ENCODE assay signal across 8 cellular contexts in genomic region chr7:27142562-27143021, GRCh38. TPM values are rescaled to one million over a fixed set of nuclear protein-coding genes. Genes with fewer than 3 reads are reported as not detected.
A peak's percentile ranks its signal among the peaks of the same experiment; 100 is the strongest.
DNase-seq lines count a peak whose midpoint lies in the region; ATAC-seq and TF ChIP-seq lines count a peak whose summit lies in the region.
"Had no signal": no experiment of that assay in that cellular context is flagged by ENCODE, and none has a peak within 500 bp of the region (broad histone marks: within the 10 kb centered on the region; RNA-seq: fewer than 3 reads in every experiment).

No MANE protein-coding gene starts in this region.

- H3K9me3 Mint-ChIP-seq in activated naive CD4-positive, alpha-beta T cell treated with anti-CD3 and anti-CD28 coated beads, Interleukin-2, amount 50 U/mL, for 24 hours = no peaks in the 10 kb centered on the region
- H3K9me3 Mint-ChIP-seq in activated naive CD4-positive, alpha-beta T cell treated with anti-CD3 and anti-CD28 coated beads, Interleukin-2, amount 50 U/mL, for 72 hours = no peaks in the 10 kb centered on the region
- H3K9me3 Mint-ChIP-seq: CD8-positive, alpha-beta memory T cell had no signal

- TF ChIP-seq CTCF in kidney epithelial cell (IDR thresholded peaks at IDR 0.05; ENCODE audit: insufficient read depth, low read length, poor library complexity, severe bottlenecking) = no peak
- TF ChIP-seq CTCF in upper lobe of right lung (IDR thresholded peaks at IDR 0.05) = no peak

- H3K27me3 Mint-ChIP-seq in activated naive CD4-positive, alpha-beta T cell treated with anti-CD3 and anti-CD28 coated beads, Interleukin-2, amount 50 U/mL, for 24 hours = peaks cover 42% of the 10 kb centered on the region

- DNase-seq in activated naive CD4-positive, alpha-beta T cell treated with anti-CD3 and anti-CD28 coated beads, Interleukin-2, amount 50 U/mL, for 72 hours (ENCODE audit: low spot score in 2 of 2) = no peak
- no peak for DNase-seq in kidney epithelial cell (ENCODE audit: low read depth)
- DNase-seq in upper lobe of right lung = no peak
- no peak for DNase-seq in ecto neural progenitor cell (ENCODE audit: low spot score)
- DNase-seq in NCI-H146 (lab: John Stamatoyannopoulos, UW) = no peak
- DNase-seq: CD8-positive, alpha-beta memory T cell; NCI-H774 had no signal

- H3K4me3 ChIP-seq in kidney epithelial cell (ENCODE audit: low read depth, low read length) = peak overlapping the region; percentile 72
- H3K4me3 ChIP-seq in upper lobe of right lung = peak overlapping the region; percentile 70

- peaks cover 4% of the 10 kb centered on the region for H3K4me1 ChIP-seq in upper lobe of right lung

- H3K36me3 ChIP-seq in kidney epithelial cell (ENCODE audit: control insufficient read depth, insufficient read depth, low read length) = peaks cover 3% of the 10 kb centered on the region
- no peaks in the 10 kb centered on the region for H3K36me3 ChIP-seq in upper lobe of right lung

- ATAC-seq in activated naive CD4-positive, alpha-beta T cell treated with anti-CD3 and anti-CD28 coated beads, Interleukin-2, amount 50 U/mL, for 72 hours = no peak
- ATAC-seq in upper lobe of right lung = no peak

- peak overlapping the region; percentile 47 for H3K4me3 Mint-ChIP-seq in activated naive CD4-positive, alpha-beta T cell treated with anti-CD3 and anti-CD28 coated beads, Interleukin-2, amount 50 U/mL, for 24 hours

- intact Hi-C loops in upper lobe of right lung (cut with DNase I) = loop anchor here (5.0 kb wide), 1 partner anchor 45 kb away; the partner anchor contains the start of gene HOXA1

- peaks cover 2% of the 10 kb centered on the region for H3K27me3 ChIP-seq in kidney epithelial cell (ENCODE audit: control insufficient read depth, insufficient read depth, low read length)
- peaks cover 35% of the 10 kb centered on the region for H3K27me3 ChIP-seq in upper lobe of right lung

- H3K4me1 Mint-ChIP-seq in activated naive CD4-positive, alpha-beta T cell treated with anti-CD3 and anti-CD28 coated beads, Interleukin-2, amount 50 U/mL, for 24 hours = no peaks in the 10 kb centered on the region

- H3K36me3 Mint-ChIP-seq in activated naive CD4-positive, alpha-beta T cell treated with anti-CD3 and anti-CD28 coated beads, Interleukin-2, amount 50 U/mL, for 24 hours = no peaks in the 10 kb centered on the region
- peaks cover 0 to 5% of the 10 kb centered on the region in 2 donors for H3K36me3 Mint-ChIP-seq in activated naive CD4-positive, alpha-beta T cell treated with anti-CD3 and anti-CD28 coated beads, Interleukin-2, amount 50 U/mL, for 72 hours
- H3K36me3 Mint-ChIP-seq: CD8-positive, alpha-beta memory T cell had no signal

- no peak overlapping the region for H3K27ac Mint-ChIP-seq in activated naive CD4-positive, alpha-beta T cell treated with anti-CD3 and anti-CD28 coated beads, Interleukin-2, amount 50 U/mL, for 24 hours
- H3K27ac Mint-ChIP-seq in activated naive CD4-positive, alpha-beta T cell treated with anti-CD3 and anti-CD28 coated beads, Interleukin-2, amount 50 U/mL, for 72 hours = no peak overlapping the region
- H3K27ac Mint-ChIP-seq: CD8-positive, alpha-beta memory T cell had no signal

- peak overlapping the region; percentile 96 for H3K27ac ChIP-seq in upper lobe of right lung

- H3K9me3 ChIP-seq in upper lobe of right lung = no peaks in the 10 kb centered on the region

RNA-seq across cellular contexts. Expression of gene HOXA5, which starts 0.9 kb away (rescaled TPM):
- not detected for total RNA-seq in activated naive CD4-positive, alpha-beta T cell treated with anti-CD3 and anti-CD28 coated beads, Interleukin-2, amount 50 U/mL, for 72 hours
- total RNA-seq in kidney epithelial cell = 18.8 and 19.1 TPM in 2 replicates
- total RNA-seq in upper lobe of right lung = 16.0 TPM
- total RNA-seq: CD8-positive, alpha-beta memory T cell had no signal

RNA-seq across cellular contexts. Expression of gene HOXA6, which starts 5.0 kb away (rescaled TPM):
- under 1 TPM in 1 of 2 donors, not detected in 1; 0.31 TPM for total RNA-seq in activated naive CD4-positive, alpha-beta T cell treated with anti-CD3 and anti-CD28 coated beads, Interleukin-2, amount 50 U/mL, for 72 hours
- total RNA-seq in kidney epithelial cell (4.8 and 10.5 TPM in 2 replicates), upper lobe of right lung (6.5 TPM)
- total RNA-seq: CD8-positive, alpha-beta memory T cell had no signal

RNA-seq across cellular contexts. Expression of gene HOXA3, which starts 9.8 kb away (rescaled TPM):
- total RNA-seq in activated naive CD4-positive, alpha-beta T cell treated with anti-CD3 and anti-CD28 coated beads, Interleukin-2, amount 50 U/mL, for 72 hours = not detected
- total RNA-seq in kidney epithelial cell (17.3 and 26.4 TPM in 2 replicates), upper lobe of right lung (8.7 TPM)
- total RNA-seq: CD8-positive, alpha-beta memory T cell had no signal

RNA-seq across cellular contexts. Expression of gene HOXA4, which starts 12.0 kb away (rescaled TPM):
- under 1 TPM in 1 of 2 donors, not detected in 1; 0.59 TPM for total RNA-seq in activated naive CD4-positive, alpha-beta T cell treated with anti-CD3 and anti-CD28 coated beads, Interleukin-2, amount 50 U/mL, for 72 hours
- total RNA-seq in kidney epithelial cell (4.5 and 7.4 TPM in 2 replicates), upper lobe of right lung (7.1 TPM)

RNA-seq across cellular contexts. Expression of gene HOXA7, which starts 13.9 kb away (rescaled TPM):
- total RNA-seq in activated naive CD4-positive, alpha-beta T cell treated with anti-CD3 and anti-CD28 coated beads, Interleukin-2, amount 50 U/mL, for 72 hours = not detected
- 28.8 and 34.2 TPM in 2 replicates for total RNA-seq in kidney epithelial cell
- 2.9 TPM for total RNA-seq in upper lobe of right lung
- total RNA-seq: CD8-positive, alpha-beta memory T cell had no signal

Comparison
In these comparisons a context has a peak if more than half of its experiments do, and no peak if none do; other contexts are left out.
1. RNA of gene HOXA5, which starts 0.9 kb away (total RNA-seq): 18.8 to 19.1 TPM in kidney epithelial cell and 16.0 TPM in upper lobe of right lung (single experiment); not detected in activated naive CD4-positive, alpha-beta T cell treated with anti-CD3 and anti-CD28 coated beads, Interleukin-2, amount 50 U/mL, for 72 hours; every median in the first group is over 10 times any median in the second.